ENCODE assay signal across 20 cellular contexts in genomic region chr2:119464977-119465376, GRCh38. TPM values are rescaled to one million over a fixed set of nuclear protein-coding genes. Genes with fewer than 3 reads are reported as not detected.
DNase-seq lines count a peak whose midpoint lies in the region; ATAC-seq, FAIRE-seq and TF ChIP-seq lines count a peak whose summit lies in the region.
"Had no signal": no experiment of that assay in that cellular context is flagged by ENCODE, and none has a peak within 500 bp of the region (broad histone marks: within the 10 kb centered on the region; RNA-seq: fewer than 3 reads in every experiment).

No MANE protein-coding gene starts in this region.

- no peak overlapping the region for H3K4me2 ChIP-seq in OCI-LY7 (ENCODE audit: low read length)

- intact Hi-C loops in OCI-LY7 (cut with micrococcal nuclease; ENCODE audit: unreplicated experiment) (no loop called here), pancreas (cut with DNase I) (no loop called here)

- H2AFZ ChIP-seq in OCI-LY7 (ENCODE audit: low read length), result 0 out of 2 replicates have a peak overlapping the region, but pooled peaks have one; percentile 23

- H4K20me1 ChIP-seq in OCI-LY7 (ENCODE audit: insufficient read depth, low read length), result no peaks in the 10 kb centered on the region
- H4K20me1 ChIP-seq: BLaER1 treated with 17β-estradiol and CSF1 and Interleukin-3, amounts not matched to agents 10 nM and 100 nM had no signal

- H3K4me3 ChIP-seq in OCI-LY7 (ENCODE audit: low read depth, low read length, poor library complexity, severe bottlenecking) (no peak overlapping the region), pancreas (no peak overlapping the region), H7 (ENCODE audit: insufficient read depth, low read depth, low read length) (no peak overlapping the region)
- H3K4me3 ChIP-seq: BLaER1 treated with 17β-estradiol and CSF1 and Interleukin-3, amounts not matched to agents 10 nM and 100 nM; gastrocnemius medialis; tibial nerve had no signal

- POLR2A ChIA-PET in OCI-LY7 (lab: Charles Lee), result interaction anchor here (1.0 kb wide), 1 partner anchor 9 kb away, joined by 3 read pairs; no protein-coding TSS in a partner anchor

- CTCF ChIA-PET in OCI-LY7 (lab: Charles Lee; ENCODE audit: unreplicated experiment), result no interaction called here

- H3K36me3 ChIP-seq in OCI-LY7 (ENCODE audit: insufficient read depth, low read length), result no peaks in the 10 kb centered on the region
- H3K36me3 ChIP-seq in pancreas, result no peaks in the 10 kb centered on the region
- H3K36me3 ChIP-seq in H7 (replicated peaks; ENCODE audit: control insufficient read depth, insufficient read depth, low read length), result no peaks in the 10 kb centered on the region
- H3K36me3 ChIP-seq: BLaER1 treated with 17β-estradiol and CSF1 and Interleukin-3, amounts not matched to agents 10 nM and 100 nM; gastrocnemius medialis; tibial nerve had no signal

- H3K9me2 ChIP-seq in OCI-LY7 (ENCODE audit: insufficient read depth, low read length), result no peaks in the 10 kb centered on the region

- H3K79me2 ChIP-seq in OCI-LY7 (ENCODE audit: insufficient read depth, low read depth, low read length), result no peaks in the 10 kb centered on the region

- H3K27me3 ChIP-seq in foreskin keratinocyte (peaks cover 2% of the 10 kb centered on the region), pancreas (no peaks in the 10 kb centered on the region), H7 (ENCODE audit: control insufficient read depth, insufficient read depth, low read length) (no peaks in the 10 kb centered on the region)
- H3K27me3 ChIP-seq: BLaER1 treated with 17β-estradiol and CSF1 and Interleukin-3, amounts not matched to agents 10 nM and 100 nM; gastrocnemius medialis; tibial nerve had no signal

- ATAC-seq in HG02870 (IDR thresholded peaks at IDR 0.05; ENCODE audit: unreplicated experiment), result peak; percentile 43
- peak; percentile 33 for ATAC-seq in foreskin keratinocyte
- peak in 3 of 4 donors; percentile 30 to 72 (median 46) for ATAC-seq in pancreas
- ATAC-seq in HG03196 (IDR thresholded peaks at IDR 0.05; ENCODE audit: unreplicated experiment), result no peak
- ATAC-seq: naive thymus-derived CD4-positive, alpha-beta T cell had no signal

- H3K4me1 ChIP-seq in OCI-LY7 (ENCODE audit: insufficient read depth, low read length, poor library complexity, severe bottlenecking) (no peaks in the 10 kb centered on the region), foreskin keratinocyte (no peaks in the 10 kb centered on the region), pancreas (no peaks in the 10 kb centered on the region)
- H3K4me1 ChIP-seq: tibial nerve had no signal

- H3K27ac ChIP-seq in OCI-LY7 (ENCODE audit: low read depth, low read length, poor library complexity, severe bottlenecking) (no peak overlapping the region), foreskin keratinocyte (no peak overlapping the region), pancreas (no peak overlapping the region)
- H3K27ac ChIP-seq: BLaER1 treated with 17β-estradiol and CSF1 and Interleukin-3, amounts not matched to agents 10 nM and 100 nM; epithelial cell of prostate; gastrocnemius medialis; tibial nerve had no signal

- no TSS peak for BruUV-seq in OCI-LY7 (replicated peaks; lab: Mats Ljungman, UMichigan)

- 88 to 94% methylated on average over 4 of the region's 4 CpGs for WGBS in pancreas, 2 donors

- no peaks in the 10 kb centered on the region for H3K9me3 ChIP-seq in OCI-LY7 (ENCODE audit: low read length)
- no peaks in the 10 kb centered on the region for H3K9me3 ChIP-seq in pancreas
- H3K9me3 ChIP-seq: BLaER1 treated with 17β-estradiol and CSF1 and Interleukin-3, amounts not matched to agents 10 nM and 100 nM; gastrocnemius medialis; tibial nerve had no signal

- FAIRE-seq in pancreas (lab: Jason Lieb, UNC), result no peak
- FAIRE-seq: astrocyte had no signal

- DNase-seq in OCI-LY7 (ENCODE audit: low spot score) (no peak), foreskin keratinocyte (no peak), pancreas (no peak), NCI-H446 treated with DMSO at 0.1 percent for 48 hours (lab: John Stamatoyannopoulos, UW) (no peak), H7 (no peak)
- DNase-seq: activated CD4-positive, alpha-beta T cell treated with anti-CD3 and anti-CD28 coated beads, Interleukin-2, amount 50 U/mL, for 1 hour; activated naive CD4-positive, alpha-beta T cell treated with Interleukin-2 at 50 U/mL for 16 hours; activated T-cell treated with anti-CD3 and anti-CD28 coated beads for 4 hours; cortex of kidney; mammary epithelial cell; naive thymus-derived CD4-positive, alpha-beta T cell; NCI-H146; stimulated activated CD4-positive, alpha-beta T cell treated with anti-CD3 and anti-CD28 coated beads, Interleukin-12 subunit alpha, Interleukin-12 subunit beta, amount 100 ng/mL, for 4 hours had no signal

- TF ChIP-seq CTCF in OCI-LY7 (conservative IDR thresholded peaks at IDR 0.05; ENCODE audit: low read length) (no peak), foreskin keratinocyte (conservative IDR thresholded peaks at IDR 0.05) (no peak), pancreas (IDR thresholded peaks at IDR 0.05) (no peak)

RNA-seq across cellular contexts. Expression of gene TMEM37, which starts 33.3 kb away (rescaled TPM):
- not detected in 2 replicates for total RNA-seq in OCI-LY7 (2014; rRNA removed; shearing (Covaris generic))
- total RNA-seq in OCI-LY7 (2022) (not detected in 2 replicates), foreskin keratinocyte (0.21 TPM in 1 of 2 replicates, not detected in the other), pancreas (10 to 100 TPM in 4 of 6 donors, 1 to 10 TPM in 2; 5.2 to 11.2 (median 10.2) TPM)
- polyA plus RNA-seq in foreskin keratinocyte (0.16 and 0.18 TPM in 2 replicates), pancreas (10 to 100 TPM; 10.3 to 25.3 TPM)
- 4.2 and 5.0 TPM in 2 replicates for total RNA-seq in H7 (2014; rRNA removed; shearing (Covaris generic))
- total RNA-seq: mammary epithelial cell had no signal

RNA-seq across cellular contexts. Expression of gene SCTR, which starts 59.3 kb away (rescaled TPM):
- not detected in 2 replicates for total RNA-seq in OCI-LY7 (2014; rRNA removed; shearing (Covaris generic))
- not detected in 2 replicates for total RNA-seq in OCI-LY7 (2022)
- not detected in 2 replicates for total RNA-seq in foreskin keratinocyte
- polyA plus RNA-seq in foreskin keratinocyte, result not detected in 2 replicates
- 10 to 100 TPM; 31.9 to 93.8 (median 69.0) TPM for total RNA-seq in pancreas
- polyA plus RNA-seq in pancreas, result 1,000 to 10,000 TPM; 1,078 to 1,263 TPM
- not detected in 2 replicates for total RNA-seq in H7 (2014; rRNA removed; shearing (Covaris generic))
- total RNA-seq: astrocyte; gastrocnemius medialis; mammary epithelial cell; naive thymus-derived CD4-positive, alpha-beta T cell; tibial nerve had no signal
- polyA plus RNA-seq: mammary epithelial cell; naive thymus-derived CD4-positive, alpha-beta T cell had no signal

Comparison
In these comparisons a context has a peak if more than half of its experiments do, and no peak if none do; other contexts are left out.
1. RNA of gene SCTR, which starts 59.3 kb away (total RNA-seq): 31.9 to 93.8 TPM in pancreas; not detected in OCI-LY7, not detected in foreskin keratinocyte and not detected in H7; every median in the first group is over 10 times any median in the second.